In the genomic region with DNA sequence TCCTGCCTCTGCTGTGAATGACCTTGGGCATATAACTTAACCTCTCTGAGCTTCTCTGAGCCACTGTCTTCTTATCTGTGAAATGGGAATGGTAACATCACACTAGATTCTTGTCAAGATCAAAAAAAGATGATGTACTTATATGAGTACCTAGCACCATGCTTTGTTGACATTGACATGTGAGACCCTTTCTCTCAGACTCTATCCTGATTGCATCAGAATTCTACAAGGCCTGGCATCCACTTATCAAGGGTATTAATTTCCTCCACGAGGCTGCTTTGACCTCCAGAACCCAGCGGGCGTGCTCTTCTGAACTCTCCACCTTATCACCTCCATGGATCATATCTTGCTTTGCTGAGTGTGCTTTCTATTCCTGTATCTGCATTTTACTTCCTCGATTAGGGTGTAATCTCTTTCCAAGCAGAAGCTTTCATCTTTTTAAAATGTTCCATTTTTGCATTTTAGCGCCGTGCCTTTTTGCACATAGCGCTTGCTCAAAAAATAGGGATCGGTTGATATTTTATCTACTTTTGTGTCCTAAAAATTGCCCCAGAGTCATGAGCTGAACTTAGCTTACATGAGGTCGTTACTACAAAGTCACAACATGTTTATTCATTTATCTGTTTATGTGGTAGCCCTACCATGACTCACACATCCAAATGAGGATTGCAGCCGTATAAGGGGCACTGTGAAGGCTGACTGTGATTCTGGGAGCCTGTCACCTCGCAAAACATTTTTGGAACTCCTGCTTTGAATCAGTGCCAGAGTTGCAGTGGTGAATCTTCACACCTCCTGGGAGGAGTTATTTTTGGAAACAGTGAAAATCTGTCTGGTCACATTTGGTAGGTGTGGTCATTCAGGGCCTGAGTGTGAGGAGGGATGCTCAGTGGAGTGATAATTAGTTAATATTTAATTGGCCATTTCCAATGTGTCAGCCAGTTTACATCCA, we compare ENCODE assay signal across 8 cellular contexts.
DNase-seq lines count a peak whose midpoint lies in the region; ATAC-seq lines count a peak whose summit lies in the region.

No MANE protein-coding gene starts in this region.

- peak; percentile 57 for DNase-seq in A172 (ENCODE audit: low spot score)
- DNase-seq in OCI-M1 (lab: John Stamatoyannopoulos, UW), result peak; percentile 90
- DNase-seq in left cardiac atrium, result no peak
- no peak for DNase-seq in Kasumi-1 (lab: John Stamatoyannopoulos, UW)
- no peak for DNase-seq in activated CD4-positive, alpha-beta T cell treated with anti-CD3 and anti-CD28 coated beads for 4 hours
- DNase-seq in NCI-H1930 (lab: John Stamatoyannopoulos, UW), result no peak
- DNase-seq in activated CD4-positive, alpha-beta T cell treated with anti-CD3 and anti-CD28 coated beads, Interleukin-2, amount 50 U/mL, for 48 hours, result no peak

- intact Hi-C loops in left cardiac atrium (cut with DNase I), result no loop called here

- ATAC-seq in GM19452 (IDR thresholded peaks at IDR 0.05; ENCODE audit: unreplicated experiment) (peak; percentile 48), left cardiac atrium (peak; percentile 65 to 66)

Comparison
In these comparisons a context has a peak if more than half of its experiments do, and no peak if none do; other contexts are left out.
1. DNase-seq: peak in A172 (single experiment) and OCI-M1 (single experiment); none in left cardiac atrium (single experiment), Kasumi-1 (0 of 2), activated CD4-positive, alpha-beta T cell treated with anti-CD3 and anti-CD28 coated beads for 4 hours (0 of 2), NCI-H1930 (0 of 2) and activated CD4-positive, alpha-beta T cell treated with anti-CD3 and anti-CD28 coated beads, Interleukin-2, amount 50 U/mL, for 48 hours (0 of 2).